22 cellular contexts compared by ENCODE assay signal in the genomic region with DNA sequence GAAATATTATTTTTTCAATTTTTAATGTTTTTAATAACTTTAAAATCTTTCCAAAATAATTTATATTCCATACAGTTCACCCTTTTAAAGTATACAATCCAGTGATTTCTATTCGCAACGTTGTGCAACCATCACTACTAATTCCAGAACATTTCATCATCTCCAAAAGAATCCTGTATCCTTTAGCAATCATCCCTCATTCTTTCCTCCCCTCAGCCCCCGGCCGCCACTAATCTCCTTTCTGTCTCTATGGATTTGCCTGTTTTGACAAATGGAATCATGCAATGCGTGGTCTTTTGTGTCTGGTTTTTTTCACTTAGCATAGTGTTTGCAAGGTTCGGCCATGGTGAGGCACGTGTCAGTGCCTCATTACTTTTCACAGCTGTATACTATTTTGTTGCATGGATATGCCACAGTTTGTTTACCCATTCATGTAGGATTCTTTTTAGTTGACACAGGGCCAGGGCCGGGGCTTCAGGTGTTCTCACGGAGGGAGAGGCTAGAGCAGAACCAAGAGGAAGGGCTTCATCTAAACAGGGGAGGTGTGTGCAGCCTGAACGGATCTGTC. TPM values are rescaled to one million over a fixed set of nuclear protein-coding genes. Genes with fewer than 3 reads are reported as not detected.
A peak's percentile ranks its signal among the peaks of the same experiment; 100 is the strongest.
DNase-seq lines count a peak whose midpoint lies in the region; ATAC-seq and TF ChIP-seq lines count a peak whose summit lies in the region.
"Had no signal": no experiment of that assay in that cellular context is flagged by ENCODE, and none has a peak within 500 bp of the region (broad histone marks: within the 10 kb centered on the region; RNA-seq: fewer than 3 reads in every experiment).

No MANE protein-coding gene starts in this region.

- H2AK5ac ChIP-seq in mesenchymal stem cell (ENCODE audit: low read length, severe bottlenecking): no peak overlapping the region

- H2BK5ac ChIP-seq in mesenchymal stem cell (ENCODE audit: low read depth, low read length, poor library complexity, severe bottlenecking): no peak overlapping the region

- H3K4me2 ChIP-seq in mesenchymal stem cell (ENCODE audit: low read length, poor library complexity, severe bottlenecking) (no peak overlapping the region), PC-9 (no peak overlapping the region)
- H3K4me2 ChIP-seq: KMS-11 had no signal

- peaks cover 25% of the 10 kb centered on the region; the same call in 1 of the 2 replicates for H3F3A ChIP-seq in PC-9 (ENCODE audit: insufficient read depth, low read depth)

- H2BK12ac ChIP-seq in mesenchymal stem cell (ENCODE audit: low read length in 2 of 2): no peak overlapping the region

- H3K23ac ChIP-seq in mesenchymal stem cell (ENCODE audit: low read length in 2 of 2): no peak overlapping the region

- H3K4me3 ChIP-seq in breast epithelium (no peak overlapping the region), fibroblast of pulmonary artery (replicated peaks; ENCODE audit: low read depth, low read length) (no peak overlapping the region), mesenchymal stem cell (ENCODE audit: insufficient read depth in 1 of 2, low read depth in 1 of 2, low read length in 2 of 2) (no peak overlapping the region), PC-9 (no peak overlapping the region)
- H3K4me3 ChIP-seq: SJSA1 had no signal

- no peak for ATAC-seq in HG03342 (IDR thresholded peaks at IDR 0.05; ENCODE audit: unreplicated experiment)

- H4K20me1 ChIP-seq in PC-9 (ENCODE audit: insufficient read depth): no peaks in the 10 kb centered on the region

- WGBS in mesenchymal stem cell: 92% methylated on average over 10 of the region's 10 CpGs

- no peak overlapping the region for H4K91ac ChIP-seq in mesenchymal stem cell (ENCODE audit: low read length)

- H3K79me2 ChIP-seq in PC-9 (ENCODE audit: low read depth): no peaks in the 10 kb centered on the region

- intact Hi-C loops in MCF 10A (cut with micrococcal nuclease) (loop anchor here (10.0 kb wide), 1 partner anchor 1176 kb away; no protein-coding TSS in a partner anchor), breast epithelium (cut with DNase I; ENCODE audit: low total_unique reads) (no loop called here), PC-9 (cut with micrococcal nuclease; ENCODE audit: unreplicated experiment) (loop anchor here (10.0 kb wide), 4 partner anchors 136 to 1146 kb away; a partner anchor contains a TSS)

- CTCF ChIA-PET in MCF 10A (lab: Yijun Ruan, JAX): interaction anchor here (0.7 kb wide), 1 partner anchor 1035 kb away, joined by 4 read pairs; no protein-coding TSS in a partner anchor
- CTCF ChIA-PET in PC-9 (lab: Charles Lee): no interaction called here

- H3K9me2 ChIP-seq in PC-9 (ENCODE audit: insufficient read depth): no peaks in the 10 kb centered on the region

- peaks cover 25% of the 10 kb centered on the region for H3K27me3 Mint-ChIP-seq in MCF 10A (ENCODE audit: insufficient read depth, unreplicated experiment)
- H3K27me3 Mint-ChIP-seq in type B pancreatic cell: no peaks in the 10 kb centered on the region

- no peak overlapping the region for H2BK15ac ChIP-seq in mesenchymal stem cell (ENCODE audit: low read depth, poor library complexity, severe bottlenecking)

- TF ChIP-seq POLR2A in breast epithelium (IDR thresholded peaks at IDR 0.05): no peak

- H3K36me3 ChIP-seq in breast epithelium (no peaks in the 10 kb centered on the region), mesenchymal stem cell (ENCODE audit: control insufficient read depth in 1 of 2, insufficient read depth in 2 of 2, low read depth in 1 of 2, low read length in 2 of 2) (no peaks in the 10 kb centered on the region), PC-9 (ENCODE audit: low read depth) (no peaks in the 10 kb centered on the region)
- H3K36me3 ChIP-seq: SJSA1 had no signal

- DNase-seq in MCF 10A (ENCODE audit: unreplicated experiment) (no peak), breast epithelium (ENCODE audit: low spot score in 2 of 2) (no peak), fibroblast of pulmonary artery (ENCODE audit: low read depth) (peak; percentile 30), mesenchymal stem cell (peak; percentile 51), type B pancreatic cell (ENCODE audit: extremely low spot score, unreplicated experiment) (no peak), PC-9 (no peak)
- no peak for DNase-seq in stimulated activated naive CD4-positive, alpha-beta T cell (lab: John Stamatoyannopoulos, UW)
- DNase-seq: 8988T, ACHN, GOT3, HCEC 1CT, NCI-H1048, NCI-H1417, NCI-H1694, NCI-H2029 treated with DMSO at 0.1 percent for 48 hours, NCI-H2227 treated with DMSO at 0.1 percent for 48 hours, NCI-H526 treated with DMSO at 0.1 percent for 48 hours, Right ventricle myocardium superior, RPMI8226 had no signal

- H3K4me1 ChIP-seq in breast epithelium: peaks cover 0 to 8% of the 10 kb centered on the region in 2 donors
- peaks cover 21% of the 10 kb centered on the region for H3K4me1 ChIP-seq in mesenchymal stem cell (ENCODE audit: control insufficient read depth, insufficient read depth, low read depth, low read length)
- peaks cover 32% of the 10 kb centered on the region for H3K4me1 ChIP-seq in PC-9 (replicated peaks; ENCODE audit: insufficient read depth)

- no peaks in the 10 kb centered on the region for H3K4me1 Mint-ChIP-seq in MCF 10A (ENCODE audit: insufficient read depth, unreplicated experiment)
- H3K4me1 Mint-ChIP-seq in type B pancreatic cell (ENCODE audit: unreplicated experiment): peaks cover 43% of the 10 kb centered on the region

- H3K79me1 ChIP-seq in mesenchymal stem cell (replicated peaks; ENCODE audit: low read length, poor library complexity, severe bottlenecking): no peaks in the 10 kb centered on the region

- H3K27ac ChIP-seq in breast epithelium: no peak overlapping the region
- H3K27ac ChIP-seq in mesenchymal stem cell (ENCODE audit: low read length, poor library complexity, severe bottlenecking): no peak overlapping the region
- no peak overlapping the region for H3K27ac ChIP-seq in PC-9
- H3K27ac ChIP-seq: KMS-11, SJSA1 had no signal

- H2AFZ ChIP-seq in mesenchymal stem cell (ENCODE audit: low read depth, low read length) (no peak overlapping the region), PC-9 (no peak overlapping the region)

- H3K14ac ChIP-seq in mesenchymal stem cell (ENCODE audit: low read length in 2 of 2): no peak overlapping the region

- H3K27me3 ChIP-seq in breast epithelium: no peaks in the 10 kb centered on the region
- H3K27me3 ChIP-seq in mesenchymal stem cell (ENCODE audit: control insufficient read depth in 1 of 2, insufficient read depth in 1 of 2, low read length in 2 of 2): peaks cover 14% of the 10 kb centered on the region in 2 experiments
- no peaks in the 10 kb centered on the region for H3K27me3 ChIP-seq in PC-9 (ENCODE audit: insufficient read depth, low read depth)
- H3K27me3 ChIP-seq: SJSA1 had no signal

- H3K18ac ChIP-seq in mesenchymal stem cell (ENCODE audit: low read depth in 1 of 2, low read length in 2 of 2): no peak overlapping the region

- H3K4me3 Mint-ChIP-seq in MCF 10A (ENCODE audit: unreplicated experiment) (no peak overlapping the region), type B pancreatic cell (no peak overlapping the region)

- no peaks in the 10 kb centered on the region for H3K9me3 ChIP-seq in breast epithelium
- H3K9me3 ChIP-seq in mesenchymal stem cell (ENCODE audit: control insufficient read depth, low read length): no peaks in the 10 kb centered on the region
- H3K9me3 ChIP-seq in PC-9 (ENCODE audit: insufficient read depth, low read depth): no peaks in the 10 kb centered on the region
- H3K9me3 ChIP-seq: SJSA1 had no signal

- TF ChIP-seq CTCF in MCF 10A (IDR thresholded peaks at IDR 0.05; ENCODE audit: unreplicated experiment): no peak
- no peak for TF ChIP-seq CTCF in breast epithelium (IDR thresholded peaks at IDR 0.05)
- no peak for TF ChIP-seq CTCF in fibroblast of pulmonary artery (IDR thresholded peaks at IDR 0.05; ENCODE audit: low read length, missing control alignments)
- no peak for TF ChIP-seq CTCF in type B pancreatic cell (conservative IDR thresholded peaks at IDR 0.05)
- no peak for TF ChIP-seq CTCF in PC-9 (conservative IDR thresholded peaks at IDR 0.05)

- H3K36me3 Mint-ChIP-seq in MCF 10A (ENCODE audit: insufficient read depth, unreplicated experiment): no peaks in the 10 kb centered on the region
- no peaks in the 10 kb centered on the region for H3K36me3 Mint-ChIP-seq in type B pancreatic cell

- no peak overlapping the region for H2BK120ac ChIP-seq in mesenchymal stem cell (ENCODE audit: low read depth, low read length)

- H3K9me3 Mint-ChIP-seq in MCF 10A (ENCODE audit: unreplicated experiment) (peaks cover 8% of the 10 kb centered on the region), type B pancreatic cell (no peaks in the 10 kb centered on the region)

- no peak overlapping the region for H4K8ac ChIP-seq in mesenchymal stem cell (ENCODE audit: low read length)

- peak overlapping the region; percentile 13 for H3K27ac Mint-ChIP-seq in MCF 10A (ENCODE audit: low read depth, unreplicated experiment)
- peak overlapping the region; percentile 96 for H3K27ac Mint-ChIP-seq in type B pancreatic cell

- no peak overlapping the region for H3K4ac ChIP-seq in mesenchymal stem cell (ENCODE audit: low read depth in 1 of 2, low read length in 2 of 2)

- no TSS peak for BruUV-seq in MCF 10A (replicated peaks; lab: Mats Ljungman, UMichigan)
- no TSS peak for BruUV-seq in PC-9 (replicated peaks; lab: Mats Ljungman, UMichigan)

- H3K9ac ChIP-seq in mesenchymal stem cell (ENCODE audit: low read length): no peak overlapping the region
- H3K9ac ChIP-seq: KMS-11 had no signal

- POLR2A ChIA-PET in MCF 10A (lab: Yijun Ruan, JAX): no interaction called here
- POLR2A ChIA-PET in PC-9 (lab: Charles Lee; ENCODE audit: unreplicated experiment): no interaction called here

RNA-seq across cellular contexts. Expression of a gene that starts 40.6 kb away (rescaled TPM):
- total RNA-seq in MCF 10A (2022) (20.4 and 25.2 TPM in 2 replicates), breast epithelium (10 to 100 TPM; 15.7 to 24.6 (median 22.0) TPM), type B pancreatic cell (ENCODE audit: low replicate concordance) (26.9 and 27.3 TPM in 2 replicates), PC-9 (2021) (13.7 and 21.4 TPM in 2 replicates)
- polyA plus RNA-seq in mesenchymal stem cell (2013, experiment 1 of 2): 8.0 TPM
- polyA plus RNA-seq in mesenchymal stem cell (2013, experiment 2 of 2): 7.1 TPM

Comparison
In these comparisons a context has a peak if more than half of its experiments do, and no peak if none do; other contexts are left out.
1. DNase-seq: peak in fibroblast of pulmonary artery (single experiment) and mesenchymal stem cell (single experiment); none in MCF 10A (single experiment), breast epithelium (0 of 2), type B pancreatic cell (single experiment), PC-9 (0 of 2) and stimulated activated naive CD4-positive, alpha-beta T cell (0 of 6).